Comparison of ENCODE assay signal across 8 cellular contexts in the genomic region with DNA sequence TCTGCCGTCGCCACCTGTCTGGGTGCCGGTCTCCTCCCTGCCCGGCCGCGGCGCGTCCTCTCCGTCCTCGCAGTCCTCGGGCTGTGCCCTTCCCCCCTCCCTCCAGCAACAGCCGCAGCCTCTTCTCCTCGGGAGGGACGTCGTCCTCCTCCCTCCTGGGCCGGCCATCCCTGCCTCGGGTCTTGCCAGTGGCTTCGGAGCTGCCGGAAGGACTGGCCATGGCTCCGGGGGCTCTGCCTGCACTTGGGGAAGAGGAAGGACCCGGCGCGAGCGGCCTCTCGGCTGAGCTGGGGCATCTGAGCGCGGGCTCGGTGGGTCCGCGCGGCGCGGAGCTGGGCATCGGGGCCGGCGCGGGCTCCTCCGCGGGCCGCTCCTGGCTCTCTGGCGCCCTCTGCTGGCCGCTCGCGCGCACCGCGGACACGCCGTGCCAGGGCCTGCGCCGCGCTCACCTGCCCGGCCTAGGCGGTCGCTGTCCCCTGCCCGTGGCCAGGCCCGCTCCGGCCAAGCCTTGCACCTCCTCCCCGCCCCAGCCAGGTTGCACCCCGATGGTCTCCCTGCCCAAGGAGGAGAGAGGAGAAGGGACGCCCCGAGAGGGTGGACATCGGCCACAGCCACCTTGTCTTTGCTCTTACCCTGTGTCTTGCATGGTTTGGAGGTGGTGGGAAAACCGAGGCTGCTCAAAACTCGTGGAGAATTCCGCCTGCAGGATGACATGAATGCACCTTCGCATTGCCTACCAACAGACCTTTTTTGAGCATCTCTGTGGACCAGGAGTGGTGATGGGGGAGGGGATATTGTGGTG.
A peak's percentile ranks its signal among the peaks of the same experiment; 100 is the strongest.
DNase-seq lines count a peak whose midpoint lies in the region; ATAC-seq, FAIRE-seq and TF ChIP-seq lines count a peak whose summit lies in the region.
"Not testable (repeated sequence)": the region's sequence is repeated elsewhere in the genome, so short reads cannot be mapped to it uniquely, and the experiment has no call there.

No MANE protein-coding gene starts in this region.

- H4K20me1 ChIP-seq in keratinocyte (ENCODE audit: control insufficient read depth, extremely low read depth, insufficient read depth, low read length) = not testable (repeated sequence)

- H3K4me2 ChIP-seq in keratinocyte (ENCODE audit: control insufficient read depth, extremely low read depth, insufficient read depth, low read depth, low read length) = peak overlapping the region; percentile 48

- H3K9me3 Mint-ChIP-seq in T-helper 1 cell treated with Interleukin-12 subunit alpha and Interleukin-12 subunit beta and Interleukin-4 antibody, amounts not matched to agents 30 μg/mL and 1 μg/mL, for 36 hours = not testable (repeated sequence)

- H3K27ac Mint-ChIP-seq in T-helper 1 cell treated with Interleukin-12 subunit alpha and Interleukin-12 subunit beta and Interleukin-4 antibody, amounts not matched to agents 30 μg/mL and 1 μg/mL, for 36 hours = not testable (repeated sequence)

- H3K4me3 Mint-ChIP-seq in T-helper 1 cell treated with Interleukin-12 subunit alpha and Interleukin-12 subunit beta and Interleukin-4 antibody, amounts not matched to agents 30 μg/mL and 1 μg/mL, for 36 hours = peak overlapping the region; percentile 37

- 6% methylated on average over 67 of the region's 67 CpGs for WGBS in HUES64
- WGBS in psoas muscle, 3 donors = 4 to 16% (median 6%) methylated on average over 15 to 66 of the region's 67 CpGs

- H3K79me2 ChIP-seq in keratinocyte (ENCODE audit: control insufficient read depth, insufficient read depth, low read length) = not testable (repeated sequence)

- TF ChIP-seq CTCF in keratinocyte (optimal IDR thresholded peaks at IDR 0.05 in 1 of 3, IDR thresholded peaks at IDR 0.05 in 1 of 3, conservative IDR thresholded peaks at IDR 0.05 in 1 of 3; ENCODE audit: extremely low read depth in 1 of 3, insufficient read depth in 2 of 3, low read length in 3 of 3) (peak in 2 of 3 experiments; percentile 24 to 44), psoas muscle (IDR thresholded peaks at IDR 0.05) (peak; percentile 84)

- not testable (repeated sequence) for H3K9me3 ChIP-seq in HUES64 (ENCODE audit: insufficient read depth, low read depth, low read length); keratinocyte (ENCODE audit: control insufficient read depth, low read depth, low read length); psoas muscle

- not testable (repeated sequence) for H3K9me1 ChIP-seq in keratinocyte (ENCODE audit: control insufficient read depth, extremely low read depth, insufficient read depth, low read length)

- dilution Hi-C loops in keratinocyte (cut with MboI; ENCODE audit: extremely low pct_ligation_motif_present, low sequenced_read_pairs) = not testable (repeated sequence)

- not testable (repeated sequence) for H3K4me1 Mint-ChIP-seq in T-helper 1 cell treated with Interleukin-12 subunit alpha and Interleukin-12 subunit beta and Interleukin-4 antibody, amounts not matched to agents 30 μg/mL and 1 μg/mL, for 36 hours (ENCODE audit: low read depth)

- not testable (repeated sequence) for H3K36me3 Mint-ChIP-seq in T-helper 1 cell treated with Interleukin-12 subunit alpha and Interleukin-12 subunit beta and Interleukin-4 antibody, amounts not matched to agents 30 μg/mL and 1 μg/mL, for 36 hours (ENCODE audit: low read depth)

- H2AFZ ChIP-seq in keratinocyte (ENCODE audit: control insufficient read depth, low read length) = peak overlapping the region; percentile 49

- peaks cover 44% of the 10 kb centered on the region for H3K27me3 ChIP-seq in HUES64 (ENCODE audit: insufficient read depth, low read length)
- not testable (repeated sequence) for H3K27me3 ChIP-seq in keratinocyte (ENCODE audit: control insufficient read depth, extremely low read depth, insufficient read depth, low read length)
- peaks cover 0 to 12% (median 0%) of the 10 kb centered on the region in 3 donors for H3K27me3 ChIP-seq in psoas muscle (ENCODE audit: insufficient read depth in 3 of 3, low read length in 2 of 3)

- not testable (repeated sequence) for ATAC-seq in psoas muscle

- intact Hi-C loops in psoas muscle (cut with DNase I) = loop anchor here in 1 of 2 donors (5.0 kb wide), 1 partner anchor 288 kb away; no protein-coding TSS in a partner anchor

- H3K9ac ChIP-seq in HUES64 (ENCODE audit: low read depth, low read length); keratinocyte (ENCODE audit: control insufficient read depth, extremely low read depth, insufficient read depth, low read length): not testable (repeated sequence)

- not testable (repeated sequence) for H3K4me1 ChIP-seq in HUES64 (ENCODE audit: insufficient read depth, low read length); keratinocyte (ENCODE audit: control insufficient read depth, extremely low read depth, insufficient read depth, low read length); psoas muscle

- H3K36me3 ChIP-seq in HUES64 (ENCODE audit: insufficient read depth, low read length); keratinocyte (ENCODE audit: control insufficient read depth in 2 of 2, extremely low read depth in 1 of 2, insufficient read depth in 2 of 2, low read length in 2 of 2); psoas muscle (ENCODE audit: insufficient read depth in 1 of 2, low read depth in 1 of 2): not testable (repeated sequence)

- peak overlapping the region; percentile 61 for H3K4me3 ChIP-seq in HUES64 (ENCODE audit: low read length)
- peak overlapping the region in 1 of 3 experiments; percentile 24 for H3K4me3 ChIP-seq in keratinocyte (ENCODE audit: control insufficient read depth in 2 of 3, extremely low read depth in 1 of 3, insufficient read depth in 2 of 3, low read depth in 1 of 3, low read length in 3 of 3)
- H3K4me3 ChIP-seq in psoas muscle = peak overlapping the region; percentile 56

- peaks cover 25% of the 10 kb centered on the region for H3K27me3 Mint-ChIP-seq in T-helper 1 cell treated with Interleukin-12 subunit alpha and Interleukin-12 subunit beta and Interleukin-4 antibody, amounts not matched to agents 30 μg/mL and 1 μg/mL, for 36 hours (ENCODE audit: low read depth)

- H3K27ac ChIP-seq in HUES64 (ENCODE audit: low read depth, low read length); keratinocyte (ENCODE audit: control insufficient read depth, insufficient read depth, low read length); psoas muscle; substantia nigra (ENCODE audit: low read depth, low read length, poor library complexity, severe bottlenecking): not testable (repeated sequence)

- peak; percentile 49 for DNase-seq in D341Med (ENCODE audit: low spot score)
- peak; percentile 6 for DNase-seq in activated T-helper 9 cell treated with anti-CD3 and anti-CD28 coated beads, Interleukin-2, amount 50 U/mL, for 16 hours (ENCODE audit: low read depth)
- DNase-seq in effector CD4-positive, alpha-beta T cell = peak; percentile 3
- not testable (repeated sequence) for DNase-seq in keratinocyte (ENCODE audit: low read depth, low spot score)
- DNase-seq in psoas muscle = peak; percentile 46 to 53
- DNase-seq in substantia nigra (lab: John Stamatoyannopoulos, UW) = peak in 28 of 49 donors; percentile 2 to 67 (median 24)

- not testable (repeated sequence) for FAIRE-seq in keratinocyte (lab: Jason Lieb, UNC)
